ENCODE assay signal across 15 cellular contexts in the genomic region with DNA sequence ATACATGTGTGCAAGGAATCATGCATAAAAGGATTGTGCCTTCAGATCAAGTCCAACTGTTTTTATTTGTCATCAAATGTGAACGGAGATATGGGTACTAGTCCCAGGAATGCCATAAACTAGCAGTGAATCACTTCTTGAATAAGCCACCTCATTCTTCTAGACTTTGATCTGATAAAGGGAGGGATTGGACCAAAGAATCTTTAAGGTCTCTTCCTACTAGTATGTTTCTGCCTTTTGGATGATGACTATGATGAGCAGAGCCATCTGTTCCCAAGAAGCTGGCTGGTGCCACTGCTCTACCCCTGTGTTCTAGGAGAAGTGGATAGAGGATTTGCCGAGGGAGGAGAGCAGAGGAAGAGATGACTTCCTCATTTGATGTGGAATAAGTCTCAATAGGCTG. TPM values are rescaled to one million over a fixed set of nuclear protein-coding genes. Genes with fewer than 3 reads are reported as not detected.
DNase-seq lines count a peak whose midpoint lies in the region; ATAC-seq and TF ChIP-seq lines count a peak whose summit lies in the region.
"Had no signal": no experiment of that assay in that cellular context is flagged by ENCODE, and none has a peak within 500 bp of the region (broad histone marks: within the 10 kb centered on the region; RNA-seq: fewer than 3 reads in every experiment).

No MANE protein-coding gene starts in this region.

- no peaks in the 10 kb centered on the region for H3K9me3 Mint-ChIP-seq in osteocyte (ENCODE audit: unreplicated experiment)
- no peaks in the 10 kb centered on the region for H3K9me3 Mint-ChIP-seq in activated T-cell treated with anti-CD3 and anti-CD28 coated beads, Interleukin-2, amount 50 U/mL, for 24 hours
- H3K9me3 Mint-ChIP-seq: activated CD4-positive, alpha-beta T cell treated with anti-CD3 and anti-CD28 coated beads, Interleukin-2, amount 10 ng/mL, durations not matched to agents 7 days and 5 days; activated T-helper 2 cell treated with anti-CD3 and anti-CD28 coated beads, Interferon-gamma antibody, Interleukin-2, Interleukin-4, amounts not matched to agents 10 μg/mL and 5 μg/mL and 100 μg/mL, durations not matched to agents 14 hours and 24 hours and 36 hours; CD8-positive, alpha-beta memory T cell; stimulated activated naive CD8-positive, alpha-beta T cell treated with anti-CD3 and anti-CD28 coated beads, Interleukin-15, amount 100 ng/mL, for 72 hours had no signal

- H3K4me1 Mint-ChIP-seq in osteocyte (ENCODE audit: unreplicated experiment), result peaks cover 67% of the 10 kb centered on the region
- no peaks in the 10 kb centered on the region for H3K4me1 Mint-ChIP-seq in activated T-cell treated with anti-CD3 and anti-CD28 coated beads, Interleukin-2, amount 50 U/mL, for 24 hours (ENCODE audit: low read depth)
- H3K4me1 Mint-ChIP-seq: activated CD4-positive, alpha-beta T cell treated with anti-CD3 and anti-CD28 coated beads, Interleukin-2, amount 10 ng/mL, durations not matched to agents 7 days and 5 days; CD8-positive, alpha-beta memory T cell; stimulated activated naive CD8-positive, alpha-beta T cell treated with anti-CD3 and anti-CD28 coated beads, Interleukin-15, amount 100 ng/mL, for 72 hours had no signal

- DNase-seq in GM04503 (ENCODE audit: low read depth), result peak; percentile 69
- peak; percentile 79 for DNase-seq in RKO (ENCODE audit: low spot score)
- DNase-seq in dermis blood vessel endothelial cell, result peak; percentile 30
- DNase-seq in osteocyte (ENCODE audit: extremely low spot score, unreplicated experiment), result no peak
- DNase-seq in ureter (ENCODE audit: low spot score), result no peak
- no peak for DNase-seq in activated T-cell treated with anti-CD3 and anti-CD28 coated beads, Interleukin-2, amount 50 U/mL, for 24 hours
- DNase-seq in NCI-H187 (lab: John Stamatoyannopoulos, UW), result no peak
- DNase-seq: activated CD4-positive, alpha-beta T cell treated with anti-CD3 and anti-CD28 coated beads, Interleukin-2, amount 10 ng/mL, durations not matched to agents 7 days and 5 days; CD8-positive, alpha-beta memory T cell; NCI-H1930; stimulated activated naive CD8-positive, alpha-beta T cell treated with anti-CD3 and anti-CD28 coated beads, Interleukin-15, amount 100 ng/mL, for 72 hours; T-helper 1 cell had no signal

- H3K36me3 Mint-ChIP-seq in osteocyte (ENCODE audit: unreplicated experiment), result no peaks in the 10 kb centered on the region
- H3K36me3 Mint-ChIP-seq in activated T-cell treated with anti-CD3 and anti-CD28 coated beads, Interleukin-2, amount 50 U/mL, for 24 hours (ENCODE audit: low read depth), result no peaks in the 10 kb centered on the region
- H3K36me3 Mint-ChIP-seq: CD8-positive, alpha-beta memory T cell had no signal

- H3K27ac Mint-ChIP-seq in osteocyte (ENCODE audit: unreplicated experiment), result peak overlapping the region; percentile 56
- H3K27ac Mint-ChIP-seq in activated T-cell treated with anti-CD3 and anti-CD28 coated beads, Interleukin-2, amount 50 U/mL, for 24 hours, result no peak overlapping the region
- H3K27ac Mint-ChIP-seq: activated CD4-positive, alpha-beta T cell treated with anti-CD3 and anti-CD28 coated beads, Interleukin-2, amount 10 ng/mL, durations not matched to agents 7 days and 5 days; activated T-helper 2 cell treated with anti-CD3 and anti-CD28 coated beads, Interferon-gamma antibody, Interleukin-2, Interleukin-4, amounts not matched to agents 10 μg/mL and 5 μg/mL and 100 μg/mL, durations not matched to agents 14 hours and 24 hours and 36 hours; CD8-positive, alpha-beta memory T cell; stimulated activated naive CD8-positive, alpha-beta T cell treated with anti-CD3 and anti-CD28 coated beads, Interleukin-15, amount 100 ng/mL, for 72 hours had no signal

- H3K27me3 Mint-ChIP-seq in osteocyte (ENCODE audit: unreplicated experiment), result no peaks in the 10 kb centered on the region
- H3K27me3 Mint-ChIP-seq in activated T-cell treated with anti-CD3 and anti-CD28 coated beads, Interleukin-2, amount 50 U/mL, for 24 hours, result peaks cover 6% of the 10 kb centered on the region
- H3K27me3 Mint-ChIP-seq: stimulated activated naive CD8-positive, alpha-beta T cell treated with anti-CD3 and anti-CD28 coated beads, Interleukin-15, amount 100 ng/mL, for 72 hours had no signal

- no peak overlapping the region for H3K4me3 Mint-ChIP-seq in osteocyte (ENCODE audit: unreplicated experiment)
- no peak overlapping the region for H3K4me3 Mint-ChIP-seq in activated T-cell treated with anti-CD3 and anti-CD28 coated beads, Interleukin-2, amount 50 U/mL, for 24 hours
- H3K4me3 Mint-ChIP-seq: activated CD4-positive, alpha-beta T cell treated with anti-CD3 and anti-CD28 coated beads, Interleukin-2, amount 10 ng/mL, durations not matched to agents 7 days and 5 days; CD8-positive, alpha-beta memory T cell; stimulated activated naive CD8-positive, alpha-beta T cell treated with anti-CD3 and anti-CD28 coated beads, Interleukin-15, amount 100 ng/mL, for 72 hours had no signal

- ATAC-seq in HG03439 (IDR thresholded peaks at IDR 0.05; ENCODE audit: unreplicated experiment), result no peak
- ATAC-seq: HepG2; stimulated activated naive CD8-positive, alpha-beta T cell treated with anti-CD3 and anti-CD28 coated beads, Interleukin-15, amount 100 ng/mL, for 72 hours had no signal

- no peak for TF ChIP-seq CTCF in osteocyte (IDR thresholded peaks at IDR 0.05)

RNA-seq across cellular contexts. Expression of gene UACA, which starts 28.8 kb away (rescaled TPM):
- total RNA-seq in dermis blood vessel endothelial cell (170 and 185 TPM in 2 replicates), osteocyte (259 and 264 TPM in 2 replicates), ureter (61.8 TPM)

Comparison
In these comparisons a context has a peak if more than half of its experiments do, and no peak if none do; other contexts are left out.
1. DNase-seq: peak in GM04503 (single experiment), RKO (single experiment) and dermis blood vessel endothelial cell (single experiment); none in osteocyte (single experiment), ureter (single experiment), activated T-cell treated with anti-CD3 and anti-CD28 coated beads, Interleukin-2, amount 50 U/mL, for 24 hours (single experiment) and NCI-H187 (0 of 2).